Comparison of ENCODE assay signal across 24 cellular contexts in the genomic region with DNA sequence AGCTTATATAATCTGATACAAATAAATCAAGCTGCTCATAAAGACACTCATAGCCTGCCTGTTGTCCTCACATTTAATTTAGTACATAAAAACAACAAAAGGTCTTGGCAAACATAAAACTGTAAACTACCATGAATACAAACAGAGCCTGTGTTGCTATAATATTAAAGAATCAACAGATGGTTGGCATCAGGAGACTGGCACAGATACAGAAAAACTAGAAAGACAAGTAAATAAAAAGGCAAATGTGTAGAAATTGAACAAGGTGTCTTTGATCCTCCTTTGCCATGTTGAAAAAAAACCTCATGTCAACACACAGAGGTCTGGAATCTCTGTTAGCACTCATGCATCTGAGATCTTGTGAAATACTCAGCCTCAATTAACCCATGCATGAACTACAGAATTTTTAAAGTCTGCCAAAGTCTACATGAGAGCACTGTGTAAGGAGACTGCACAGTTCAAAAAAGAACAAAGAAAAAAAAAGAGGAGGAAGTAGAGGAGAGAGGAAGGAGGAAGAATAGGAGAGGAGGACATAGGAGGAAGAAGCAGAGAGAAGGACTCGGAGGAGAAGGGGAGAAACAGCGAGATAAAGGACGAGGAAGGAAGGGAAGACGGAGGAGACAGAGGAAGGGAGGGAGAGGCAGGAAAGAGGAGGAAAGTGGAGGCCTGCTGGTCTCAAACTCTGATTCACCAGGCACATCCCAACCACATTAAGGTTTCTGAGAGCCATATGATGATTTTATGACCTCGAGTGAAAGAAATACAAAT. TPM values are rescaled to one million over a fixed set of nuclear protein-coding genes. Genes with fewer than 3 reads are reported as not detected.
DNase-seq lines count a peak whose midpoint lies in the region; ATAC-seq and TF ChIP-seq lines count a peak whose summit lies in the region.
"Had no signal": no experiment of that assay in that cellular context is flagged by ENCODE, and none has a peak within 500 bp of the region (broad histone marks: within the 10 kb centered on the region; RNA-seq: fewer than 3 reads in every experiment).

No MANE protein-coding gene starts in this region.

- H3K4me1 Mint-ChIP-seq in activated naive CD4-positive, alpha-beta T cell treated with anti-CD3 and anti-CD28 coated beads, Interleukin-2, amount 50 U/mL, for 24 hours = no peaks in the 10 kb centered on the region
- peaks cover 5% of the 10 kb centered on the region for H3K4me1 Mint-ChIP-seq in endodermal cell
- H3K4me1 Mint-ChIP-seq: activated CD4-positive, alpha-beta T cell treated with anti-CD3 and anti-CD28 coated beads, Interleukin-2, amount 10 ng/mL, durations not matched to agents 7 days and 5 days; T-cell had no signal

- WGBS in endodermal cell (ENCODE audit: insufficient coverage in 1 of 2, insufficient read length in 1 of 2), 2 experiments = 84 to 85% methylated on average over 5 of the region's 5 CpGs

- peak overlapping the region; percentile 76 for H3K27ac Mint-ChIP-seq in activated naive CD4-positive, alpha-beta T cell treated with anti-CD3 and anti-CD28 coated beads, Interleukin-2, amount 50 U/mL, for 24 hours
- no peak overlapping the region for H3K27ac Mint-ChIP-seq in activated naive CD4-positive, alpha-beta T cell treated with anti-CD3 and anti-CD28 coated beads, Interleukin-2, amount 50 U/mL, for 72 hours
- no peak overlapping the region for H3K27ac Mint-ChIP-seq in endodermal cell
- H3K27ac Mint-ChIP-seq: activated CD4-positive, alpha-beta T cell treated with anti-CD3 and anti-CD28 coated beads, Interleukin-2, amount 10 ng/mL, durations not matched to agents 7 days and 5 days; CD14-positive monocyte; T-cell had no signal

- no peak for TF ChIP-seq CTCF in OCI-LY3 (IDR thresholded peaks at IDR 0.05; ENCODE audit: low read depth, low read length)
- TF ChIP-seq CTCF in fibroblast of pulmonary artery (IDR thresholded peaks at IDR 0.05; ENCODE audit: low read length, missing control alignments) = no peak
- TF ChIP-seq CTCF in endodermal cell (conservative IDR thresholded peaks at IDR 0.05) = no peak

- H3K36me3 Mint-ChIP-seq in activated naive CD4-positive, alpha-beta T cell treated with anti-CD3 and anti-CD28 coated beads, Interleukin-2, amount 50 U/mL, for 24 hours = no peaks in the 10 kb centered on the region
- no peaks in the 10 kb centered on the region for H3K36me3 Mint-ChIP-seq in activated naive CD4-positive, alpha-beta T cell treated with anti-CD3 and anti-CD28 coated beads, Interleukin-2, amount 50 U/mL, for 72 hours
- no peaks in the 10 kb centered on the region for H3K36me3 Mint-ChIP-seq in endodermal cell (ENCODE audit: low read depth)
- H3K36me3 Mint-ChIP-seq: CD14-positive monocyte, T-cell had no signal

- H3K4me3 ChIP-seq in OCI-LY3 (ENCODE audit: low read length) (no peak overlapping the region), fibroblast of pulmonary artery (replicated peaks; ENCODE audit: low read depth, low read length) (no peak overlapping the region), endodermal cell (ENCODE audit: low read length) (no peak overlapping the region)
- H3K4me3 ChIP-seq: gastroesophageal sphincter, GM23338, right lobe of liver, transverse colon had no signal

- H3K27me3 ChIP-seq in OCI-LY3 (ENCODE audit: low read depth, low read length) (no peaks in the 10 kb centered on the region), endodermal cell (ENCODE audit: control insufficient read depth, insufficient read depth, low read length, poor library complexity, severe bottlenecking) (no peaks in the 10 kb centered on the region)
- H3K27me3 ChIP-seq: gastroesophageal sphincter, neutrophil, right lobe of liver, transverse colon had no signal

- no peak overlapping the region for H3K9ac ChIP-seq in OCI-LY3 (ENCODE audit: low read length)
- H3K9ac ChIP-seq in endodermal cell (ENCODE audit: extremely low read depth, low read length, poor library complexity, severe bottlenecking) = no peak overlapping the region
- H3K9ac ChIP-seq: KMS-11 had no signal

- no peaks in the 10 kb centered on the region for H3K79me2 ChIP-seq in OCI-LY3 (ENCODE audit: low read length)

- no peaks in the 10 kb centered on the region for H3K27me3 Mint-ChIP-seq in activated naive CD4-positive, alpha-beta T cell treated with anti-CD3 and anti-CD28 coated beads, Interleukin-2, amount 50 U/mL, for 24 hours
- H3K27me3 Mint-ChIP-seq in endodermal cell (ENCODE audit: insufficient read depth) = no peaks in the 10 kb centered on the region
- H3K27me3 Mint-ChIP-seq: activated CD4-positive, alpha-beta T cell treated with anti-CD3 and anti-CD28 coated beads, Interleukin-2, amount 10 ng/mL, durations not matched to agents 7 days and 5 days; T-cell had no signal

- H3K4me3 Mint-ChIP-seq in activated naive CD4-positive, alpha-beta T cell treated with anti-CD3 and anti-CD28 coated beads, Interleukin-2, amount 50 U/mL, for 24 hours = no peak overlapping the region
- no peak overlapping the region for H3K4me3 Mint-ChIP-seq in endodermal cell
- H3K4me3 Mint-ChIP-seq: activated CD4-positive, alpha-beta T cell treated with anti-CD3 and anti-CD28 coated beads, Interleukin-2, amount 10 ng/mL, durations not matched to agents 7 days and 5 days; CD14-positive monocyte; GM23338; T-cell had no signal

- H3K36me3 ChIP-seq in OCI-LY3 (replicated peaks; ENCODE audit: low read depth, low read length) (no peaks in the 10 kb centered on the region), endodermal cell (ENCODE audit: control insufficient read depth, insufficient read depth, low read length) (no peaks in the 10 kb centered on the region)
- H3K36me3 ChIP-seq: gastroesophageal sphincter, neutrophil, right lobe of liver, transverse colon had no signal

- H3K4me1 ChIP-seq in OCI-LY3 (ENCODE audit: low read length) = peaks cover 7% of the 10 kb centered on the region; the same call in 1 of the 2 replicates
- no peaks in the 10 kb centered on the region for H3K4me1 ChIP-seq in endodermal cell (ENCODE audit: control insufficient read depth, insufficient read depth, low read length)
- H3K4me1 ChIP-seq: right lobe of liver had no signal

- H3K9me3 Mint-ChIP-seq in activated naive CD4-positive, alpha-beta T cell treated with anti-CD3 and anti-CD28 coated beads, Interleukin-2, amount 50 U/mL, for 24 hours = no peaks in the 10 kb centered on the region
- H3K9me3 Mint-ChIP-seq in activated naive CD4-positive, alpha-beta T cell treated with anti-CD3 and anti-CD28 coated beads, Interleukin-2, amount 50 U/mL, for 72 hours = no peaks in the 10 kb centered on the region
- H3K9me3 Mint-ChIP-seq in endodermal cell = no peaks in the 10 kb centered on the region
- H3K9me3 Mint-ChIP-seq: activated CD4-positive, alpha-beta T cell treated with anti-CD3 and anti-CD28 coated beads, Interleukin-2, amount 10 ng/mL, durations not matched to agents 7 days and 5 days; CD14-positive monocyte; GM23338; T-cell had no signal

- H3K4me2 ChIP-seq in OCI-LY3 (ENCODE audit: low read length) = peak overlapping the region; percentile 38
- H3K4me2 ChIP-seq: GM23338, KMS-11 had no signal

- H3K27ac ChIP-seq in OCI-LY3 (ENCODE audit: low read length) (no peak overlapping the region), endodermal cell (ENCODE audit: low read depth, low read length) (no peak overlapping the region)
- H3K27ac ChIP-seq: gastroesophageal sphincter, KMS-11, neutrophil, right lobe of liver had no signal

- ATAC-seq in activated naive CD4-positive, alpha-beta T cell treated with anti-CD3 and anti-CD28 coated beads, Interleukin-2, amount 50 U/mL, for 72 hours = no peak
- no peak for ATAC-seq in HG03175 (IDR thresholded peaks at IDR 0.05; ENCODE audit: unreplicated experiment)
- ATAC-seq: gastroesophageal sphincter, left lobe of liver, right lobe of liver, T-cell had no signal

- H4K20me1 ChIP-seq in OCI-LY3 (ENCODE audit: insufficient read depth, low read length) = no peaks in the 10 kb centered on the region

- DNase-seq in activated naive CD4-positive, alpha-beta T cell treated with anti-CD3 and anti-CD28 coated beads, Interleukin-2, amount 50 U/mL, for 72 hours (ENCODE audit: low spot score in 2 of 2) = no peak
- DNase-seq in fibroblast of pulmonary artery (ENCODE audit: low read depth) (peak; percentile 25), renal cortical epithelial cell (ENCODE audit: low read depth) (peak; percentile 58), NCI-H1694 (lab: John Stamatoyannopoulos, UW) (no peak), endodermal cell (no peak)
- DNase-seq: activated CD4-positive, alpha-beta T cell treated with anti-CD3 and anti-CD28 coated beads, Interleukin-2, amount 10 ng/mL, durations not matched to agents 7 days and 5 days; activated CD8-positive, alpha-beta memory T cell treated with anti-CD3 and anti-CD28 coated beads, Interleukin-2, amount 50 U/mL, for 48 hours; activated gamma-delta T cell; anterior cingulate cortex; cerebellar nuclear complex; DMS79 treated with DMSO at 0.1 percent for 48 hours; NCI-H226; right lobe of liver; T-cell; transverse colon had no signal

- H2AFZ ChIP-seq in OCI-LY3 (ENCODE audit: low read depth, low read length) = peak overlapping the region; percentile 52
- H2AFZ ChIP-seq: GM23338 had no signal

- H3K9me3 ChIP-seq in OCI-LY3 (ENCODE audit: insufficient read depth, low read length) (no peaks in the 10 kb centered on the region), endodermal cell (ENCODE audit: control insufficient read depth, low read length) (no peaks in the 10 kb centered on the region)
- H3K9me3 ChIP-seq: gastroesophageal sphincter, neutrophil, right lobe of liver, transverse colon had no signal

RNA-seq across cellular contexts. Expression of gene PRDM5, which starts 52.8 kb away (rescaled TPM):
- 1 to 10 TPM in 1 of 2 donors, under 1 TPM in 1; 0.25 to 1.5 TPM for total RNA-seq in activated naive CD4-positive, alpha-beta T cell treated with anti-CD3 and anti-CD28 coated beads, Interleukin-2, amount 50 U/mL, for 72 hours
- total RNA-seq in renal cortical epithelial cell (8.9 and 9.8 TPM in 2 replicates), endodermal cell (10 to 100 TPM; 18.3 to 19.1 TPM)
- polyA plus RNA-seq in endodermal cell (2013, experiment 1 of 2) = 12.0 TPM
- 9.1 TPM for polyA plus RNA-seq in endodermal cell (2013, experiment 2 of 2)
- total RNA-seq: activated CD4-positive, alpha-beta T cell treated with anti-CD3 and anti-CD28 coated beads, Interleukin-2, amount 10 ng/mL, durations not matched to agents 7 days and 5 days had no signal

Comparison
In these comparisons a context has a peak if more than half of its experiments do, and no peak if none do; other contexts are left out.
1. DNase-seq: peak in fibroblast of pulmonary artery (single experiment) and renal cortical epithelial cell (single experiment); none in activated naive CD4-positive, alpha-beta T cell treated with anti-CD3 and anti-CD28 coated beads, Interleukin-2, amount 50 U/mL, for 72 hours (0 of 2), NCI-H1694 (single experiment) and endodermal cell (single experiment).